In genomic region chr3:149247929-149248691, GRCh38 we compare ENCODE assay signal across 7 cellular contexts.
DNase-seq lines count a peak whose midpoint lies in the region; ATAC-seq and TF ChIP-seq lines count a peak whose summit lies in the region.

No MANE protein-coding gene starts in this region.

- TF ChIP-seq CTCF in NB4 (IDR thresholded peaks at IDR 0.05; ENCODE audit: low read depth, low read length) (no peak), epithelial cell of esophagus (IDR thresholded peaks at IDR 0.05; ENCODE audit: insufficient read depth, low read depth, low read length, missing control alignments) (no peak)

- TF ChIP-seq POLR2A in NB4 (IDR thresholded peaks at IDR 0.05; ENCODE audit: extremely low read depth, insufficient read length) = no peak

- DNase-seq in NB4 (ENCODE audit: low read depth) (peak; percentile 65), epithelial cell of esophagus (ENCODE audit: low read depth) (peak; percentile 62), NCI-H526 treated with DMSO at 0.1 percent for 48 hours (lab: John Stamatoyannopoulos, UW) (no peak), iPS-NIHi11 (ENCODE audit: low spot score) (no peak), hepatic stellate cell (ENCODE audit: low spot score) (no peak)

- ATAC-seq in GM18861 (IDR thresholded peaks at IDR 0.05; ENCODE audit: unreplicated experiment) = peak; percentile 50
- peak; percentile 51 for ATAC-seq in GM21825 (IDR thresholded peaks at IDR 0.05; ENCODE audit: unreplicated experiment)

- H3K4me3 ChIP-seq in NB4 (ENCODE audit: low read depth, low read length) (no peak overlapping the region), epithelial cell of esophagus (ENCODE audit: low read length) (no peak overlapping the region)

Comparison
In these comparisons a context has a peak if more than half of its experiments do, and no peak if none do; other contexts are left out.
1. DNase-seq: peak in NB4 (single experiment) and epithelial cell of esophagus (single experiment); none in NCI-H526 treated with DMSO at 0.1 percent for 48 hours (single experiment), iPS-NIHi11 (single experiment) and hepatic stellate cell (single experiment).